In the genomic region with DNA sequence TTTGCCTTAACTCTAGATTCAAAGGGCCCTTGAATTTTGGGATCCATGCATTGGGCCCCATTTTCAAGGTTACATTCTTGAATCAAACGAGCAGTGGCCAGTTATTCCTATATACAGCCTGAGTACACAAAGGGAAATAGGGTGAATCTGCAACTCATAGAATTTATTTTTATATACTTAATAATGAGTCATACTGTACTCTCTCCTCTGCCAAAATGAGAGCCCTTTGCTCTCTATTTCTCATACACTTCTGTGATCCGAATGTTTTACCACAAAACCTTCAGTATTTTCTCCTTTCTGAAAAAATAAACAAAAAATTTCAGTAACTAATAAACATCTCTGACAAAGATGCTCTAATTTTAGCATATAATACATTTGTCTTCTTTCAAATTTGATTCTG, we compare ENCODE assay signal across 21 cellular contexts.
DNase-seq lines count a peak whose midpoint lies in the region; FAIRE-seq and TF ChIP-seq lines count a peak whose summit lies in the region.
"Had no signal": no experiment of that assay in that cellular context is flagged by ENCODE, and none has a peak within 500 bp of the region (broad histone marks: within the 10 kb centered on the region; RNA-seq: fewer than 3 reads in every experiment).

No MANE protein-coding gene starts in this region.

- peaks cover 4% of the 10 kb centered on the region for H3K27me3 Mint-ChIP-seq in activated naive CD8-positive, alpha-beta T cell treated with anti-CD3 and anti-CD28 coated beads for 36 hours
- H3K27me3 Mint-ChIP-seq: CD4-positive, CD25-positive, alpha-beta regulatory T cell had no signal

- no peak overlapping the region for H3K27ac Mint-ChIP-seq in activated naive CD8-positive, alpha-beta T cell treated with anti-CD3 and anti-CD28 coated beads for 36 hours
- H3K27ac Mint-ChIP-seq: CD4-positive, CD25-positive, alpha-beta regulatory T cell; HFFc6 had no signal

- no peak for TF ChIP-seq CTCF in bronchial epithelial cell (IDR thresholded peaks at IDR 0.05; ENCODE audit: insufficient read depth, low read length, severe bottlenecking)

- H3K27ac ChIP-seq in ACC112 (ENCODE audit: low read depth, low read length): peak overlapping the region; percentile 58
- H3K27ac ChIP-seq: KMS-11 had no signal

- no peaks in the 10 kb centered on the region for H3K36me3 Mint-ChIP-seq in activated naive CD8-positive, alpha-beta T cell treated with anti-CD3 and anti-CD28 coated beads for 36 hours
- H3K36me3 Mint-ChIP-seq: CD4-positive, CD25-positive, alpha-beta regulatory T cell had no signal

- no peaks in the 10 kb centered on the region for H3K4me1 Mint-ChIP-seq in activated naive CD8-positive, alpha-beta T cell treated with anti-CD3 and anti-CD28 coated beads for 36 hours
- H3K4me1 Mint-ChIP-seq: CD4-positive, CD25-positive, alpha-beta regulatory T cell had no signal

- FAIRE-seq in bronchial epithelial cell (lab: Jason Lieb, UNC): no peak
- FAIRE-seq: A204.1, GM12892, H1 had no signal

- H3K4me3 ChIP-seq in ACC112 (ENCODE audit: low read depth, low read length) (no peak overlapping the region), bronchial epithelial cell (ENCODE audit: low read depth, low read length) (no peak overlapping the region)

- peaks cover 21% of the 10 kb centered on the region for H3K4me1 ChIP-seq in ACC112 (ENCODE audit: control insufficient read depth, insufficient read depth, low read length, unreplicated experiment)

- H3K79me2 ChIP-seq in ACC112 (ENCODE audit: control insufficient read depth, insufficient read depth, low read length, unreplicated experiment): no peaks in the 10 kb centered on the region

- DNase-seq in M059J (ENCODE audit: low read depth) (peak; percentile 6), bronchial epithelial cell (ENCODE audit: low read depth) (peak; percentile 19), hepatic stellate cell (ENCODE audit: low spot score) (peak; percentile 16), SW480 (ENCODE audit: low spot score) (no peak), T1000 (lab: John Stamatoyannopoulos, UW) (no peak), AML-193 (lab: John Stamatoyannopoulos, UW) (no peak)
- no peak for DNase-seq in activated naive CD8-positive, alpha-beta T cell treated with anti-CD3 and anti-CD28 coated beads for 36 hours
- DNase-seq: CD4-positive, CD25-positive, alpha-beta regulatory T cell; DMS79; GDM1; HFFc6; MM.1S; NCI-H1105 treated with DMSO at 0.1 percent for 48 hours; NCI-H187; NCI-H446; NCI-H748 treated with DMSO at 0.1 percent for 48 hours had no signal

- H3K36me3 ChIP-seq in ACC112 (ENCODE audit: insufficient read depth, low read length) (no peaks in the 10 kb centered on the region), bronchial epithelial cell (ENCODE audit: control insufficient read depth, insufficient read depth, low read length) (no peaks in the 10 kb centered on the region)

- no peaks in the 10 kb centered on the region for H3K27me3 ChIP-seq in ACC112 (ENCODE audit: insufficient read depth, low read length)
- no peaks in the 10 kb centered on the region for H3K27me3 ChIP-seq in bronchial epithelial cell (ENCODE audit: control insufficient read depth, insufficient read depth, low read length)

- H3K4me3 Mint-ChIP-seq in activated naive CD8-positive, alpha-beta T cell treated with anti-CD3 and anti-CD28 coated beads for 36 hours: no peak overlapping the region
- H3K4me3 Mint-ChIP-seq: CD4-positive, CD25-positive, alpha-beta regulatory T cell; HFFc6 had no signal

- peaks cover 3% of the 10 kb centered on the region for H3K9me3 Mint-ChIP-seq in activated naive CD8-positive, alpha-beta T cell treated with anti-CD3 and anti-CD28 coated beads for 36 hours

- H2AFZ ChIP-seq in ACC112 (ENCODE audit: low read length, unreplicated experiment): peak overlapping the region; percentile 38

Comparison
In these comparisons a context has a peak if more than half of its experiments do, and no peak if none do; other contexts are left out.
1. DNase-seq: peak in M059J (single experiment), bronchial epithelial cell (single experiment) and hepatic stellate cell (single experiment); none in SW480 (single experiment), activated naive CD8-positive, alpha-beta T cell treated with anti-CD3 and anti-CD28 coated beads for 36 hours (single experiment), T1000 (single experiment) and AML-193 (0 of 2).